8 cellular contexts compared by ENCODE assay signal in the genomic region with DNA sequence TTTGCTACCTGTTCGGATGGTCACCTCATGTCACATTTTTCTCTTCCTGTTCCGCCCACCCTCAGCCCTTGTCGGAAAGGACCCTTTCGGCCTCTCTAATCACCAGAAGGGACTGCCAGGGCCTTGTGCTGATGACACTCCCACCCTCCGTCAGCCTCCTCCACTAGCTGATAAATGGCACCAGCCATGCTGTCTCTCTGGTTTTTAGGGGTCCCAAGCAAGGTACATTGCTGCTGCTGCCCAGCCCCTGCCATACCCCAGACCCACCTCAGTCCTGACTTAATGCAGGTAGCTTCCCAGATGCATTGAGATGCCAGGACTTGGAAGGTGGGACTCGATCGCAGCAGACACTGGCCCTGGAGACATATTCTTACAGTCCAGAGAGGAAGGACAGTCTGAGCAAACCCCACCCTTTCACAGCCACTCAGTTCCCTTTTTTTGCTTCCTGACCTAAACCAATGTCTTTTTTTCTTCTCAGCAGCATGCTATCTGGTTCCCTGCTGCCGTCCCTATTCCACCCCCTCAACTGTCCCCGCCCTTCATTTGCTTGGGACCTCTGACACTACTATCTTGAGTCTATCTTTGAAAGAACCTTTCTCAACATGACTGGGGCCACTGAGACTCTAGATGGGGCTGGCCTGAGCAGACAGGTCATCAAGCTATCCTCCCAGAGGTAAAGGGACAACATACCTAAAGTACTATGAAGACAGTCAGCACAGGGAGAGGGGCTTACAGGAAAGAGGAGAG.
DNase-seq lines count a peak whose midpoint lies in the region; ATAC-seq, FAIRE-seq and TF ChIP-seq lines count a peak whose summit lies in the region.

BTK (minus strand) TSS at position 397 of the 747 bp plus-strand sequence. CDS start 10,907 bp downstream, outside the sequence.

- H3K27ac ChIP-seq in duodenal mucosa (ENCODE audit: low read depth, low read length): no peak within 1 kb of the TSS

- no peak for TF ChIP-seq CTCF in GM06990 (IDR thresholded peaks at IDR 0.05; ENCODE audit: insufficient read depth, low read length, poor library complexity, severe bottlenecking)
- no peak for TF ChIP-seq CTCF in D721Med (IDR thresholded peaks at IDR 0.05; ENCODE audit: insufficient read depth, missing control alignments)

- ATAC-seq in GM19468 (IDR thresholded peaks at IDR 0.05; ENCODE audit: extremely low read depth, unreplicated experiment): peak; percentile 65
- peak; percentile 61 for ATAC-seq in HG03457 (IDR thresholded peaks at IDR 0.05; ENCODE audit: unreplicated experiment)

- no peaks in the 10 kb centered on the region for H3K9me3 ChIP-seq in duodenal mucosa (ENCODE audit: control insufficient read depth in 1 of 2, low read length in 2 of 2)

- H3K27me3 ChIP-seq in GM06990 (replicated peaks; ENCODE audit: control insufficient read depth, insufficient read depth, low read length): no peaks in the 10 kb centered on the region
- H3K27me3 ChIP-seq in duodenal mucosa (ENCODE audit: control insufficient read depth in 1 of 2, insufficient read depth in 2 of 2, low read length in 2 of 2): no peaks in the 10 kb centered on the region

- H3K36me3 ChIP-seq in GM06990 (ENCODE audit: control insufficient read depth, insufficient read depth, low read length): no peaks in the 10 kb centered on the region
- no peaks in the 10 kb centered on the region for H3K36me3 ChIP-seq in duodenal mucosa (ENCODE audit: control insufficient read depth in 1 of 2, insufficient read depth in 2 of 2, low read length in 2 of 2)

- no peak for FAIRE-seq in D721Med (lab: Jason Lieb, UNC)

- peak within 1 kb of the TSS in 1 of 2 donors; percentile 43 for H3K9ac ChIP-seq in duodenal mucosa (ENCODE audit: low read depth in 1 of 2, low read length in 2 of 2)

- peak within 1 kb of the TSS; percentile 70 for H3K4me3 ChIP-seq in GM06990 (replicated peaks; ENCODE audit: low read depth, low read length)
- H3K4me3 ChIP-seq in duodenal mucosa (ENCODE audit: low read depth in 1 of 2, low read length in 2 of 2): peak within 1 kb of the TSS; percentile 43 to 60

- DNase-seq in GM06990 (ENCODE audit: extremely low read depth, insufficient read length) (peak; percentile 70), D721Med (ENCODE audit: insufficient read length, low spot score) (no peak), T-helper 9 cell (no peak), NCI-H345 (lab: John Stamatoyannopoulos, UW) (no peak)
- DNase-seq in activated naive CD4-positive, alpha-beta T cell treated with Interleukin-2 at 50 U/mL for 16 hours: no peak

- no peaks in the 10 kb centered on the region for H3K4me1 ChIP-seq in duodenal mucosa (ENCODE audit: control insufficient read depth in 1 of 2, insufficient read depth in 2 of 2, low read length in 2 of 2)
